Comparison of ENCODE assay signal across 14 cellular contexts in genomic region chr1:173002891-173003582, GRCh38. TPM values are rescaled to one million over a fixed set of nuclear protein-coding genes. Genes with fewer than 3 reads are reported as not detected.
DNase-seq lines count a peak whose midpoint lies in the region; ATAC-seq and TF ChIP-seq lines count a peak whose summit lies in the region.
"Had no signal": no experiment of that assay in that cellular context is flagged by ENCODE, and none has a peak within 500 bp of the region (broad histone marks: within the 10 kb centered on the region; RNA-seq: fewer than 3 reads in every experiment).

No MANE protein-coding gene starts in this region.

- CTCF ChIA-PET in AG04449 (lab: Yijun Ruan, JAX): no interaction called here

- no peak for ATAC-seq in GM23338
- ATAC-seq: stimulated activated naive CD8-positive, alpha-beta T cell treated with anti-CD3 and anti-CD28 coated beads, Interleukin-15, amount 100 ng/mL, for 72 hours had no signal

- no peaks in the 10 kb centered on the region for H3K4me1 ChIP-seq in GM23338 (ENCODE audit: insufficient read depth)

- no peaks in the 10 kb centered on the region for H4K20me1 ChIP-seq in GM23338 (replicated peaks; ENCODE audit: insufficient read depth)

- peaks cover 2% of the 10 kb centered on the region for H3K27me3 Mint-ChIP-seq in GM23338 (ENCODE audit: insufficient read depth, low read depth, poor library complexity)
- H3K27me3 Mint-ChIP-seq: stimulated activated naive CD8-positive, alpha-beta T cell treated with anti-CD3 and anti-CD28 coated beads, Interleukin-15, amount 100 ng/mL, for 72 hours had no signal

- peaks cover 26% of the 10 kb centered on the region for H3K9me3 Mint-ChIP-seq in GM23338

- H3K4me3 ChIP-seq in AG04449 (ENCODE audit: low read depth, low read length) (no peak overlapping the region), fibroblast of mammary gland (ENCODE audit: control insufficient read depth, low read depth, low read length) (no peak overlapping the region), GM23338 (no peak overlapping the region)

- H3K36me3 ChIP-seq in GM23338 (ENCODE audit: insufficient read depth): no peaks in the 10 kb centered on the region

- no peak overlapping the region for H3K4me2 ChIP-seq in GM23338

- TF ChIP-seq CTCF in AG04449 (IDR thresholded peaks at IDR 0.05; ENCODE audit: insufficient read depth, low read length, missing control alignments) (no peak), fibroblast of mammary gland (conservative IDR thresholded peaks at IDR 0.05; ENCODE audit: control insufficient read depth, insufficient read depth, low read depth, low read length) (no peak), GM23338 (conservative IDR thresholded peaks at IDR 0.05; ENCODE audit: low read depth in 2 of 2) (no peak)

- no peak overlapping the region for H2AFZ ChIP-seq in GM23338

- POLR2A ChIA-PET in AG04449 (lab: Yijun Ruan, JAX): interaction anchor here (0.7 kb wide), 1 partner anchor 73 kb away, joined by 4 read pairs; no protein-coding TSS in a partner anchor

- H3K27me3 ChIP-seq in GM23338 (ENCODE audit: insufficient read depth): no peaks in the 10 kb centered on the region

- no peaks in the 10 kb centered on the region for H3F3A ChIP-seq in GM23338 (replicated peaks; ENCODE audit: low read depth)

- DNase-seq in AG04449 (ENCODE audit: low read depth, low spot score) (peak; percentile 40), H4 (ENCODE audit: low spot score) (peak; percentile 15), SK-MEL-5 (ENCODE audit: low read depth, low spot score) (peak; percentile 23), fibroblast of mammary gland (ENCODE audit: low read depth) (peak; percentile 96), NCI-H510A (lab: John Stamatoyannopoulos, UW) (no peak), GM23338 (ENCODE audit: low spot score) (no peak), ecto neural progenitor cell (ENCODE audit: low spot score) (no peak)
- no peak for DNase-seq in activated CD8-positive, alpha-beta memory T cell treated with anti-CD3 and anti-CD28 coated beads for 24 hours
- DNase-seq: activated CD4-positive, alpha-beta T cell treated with anti-CD3 and anti-CD28 coated beads for 48 hours; GF-D8; NCI-H1930; NK-92 treated with Interleukin-12 subunit alpha and Interleukin-12 subunit beta, amount 100 ng/mL, for 24 hours; stimulated activated naive CD8-positive, alpha-beta T cell treated with anti-CD3 and anti-CD28 coated beads, Interleukin-15, amount 100 ng/mL, for 72 hours had no signal

- peaks cover 4% of the 10 kb centered on the region; the same call in 1 of the 2 replicates for H3K9me2 ChIP-seq in GM23338 (ENCODE audit: insufficient read depth)

- H3K36me3 Mint-ChIP-seq in GM23338 (ENCODE audit: low read depth): 0 out of 3 replicates have a peak, but pooled peaks cover under 1% of the 10 kb centered on the region

- H3K79me2 ChIP-seq in GM23338 (replicated peaks; ENCODE audit: insufficient read depth): no peaks in the 10 kb centered on the region

- peaks cover 6% of the 10 kb centered on the region; the same call in 2 of the 3 replicates for H3K4me1 Mint-ChIP-seq in GM23338

- no peak overlapping the region for H3K27ac Mint-ChIP-seq in GM23338
- H3K27ac Mint-ChIP-seq: stimulated activated naive CD8-positive, alpha-beta T cell treated with anti-CD3 and anti-CD28 coated beads, Interleukin-15, amount 100 ng/mL, for 72 hours had no signal

- H3K27ac ChIP-seq in GM23338 (ENCODE audit: low read depth): no peak overlapping the region
- H3K27ac ChIP-seq: C4-2B had no signal

- in situ Hi-C loops in SK-MEL-5 (cut with HindIII; ENCODE audit: low pct_unique_long_range_greater_than_20kb, low sequenced_read_pairs): no loop called here

- H3K4me3 Mint-ChIP-seq in GM23338: no peak overlapping the region
- H3K4me3 Mint-ChIP-seq: stimulated activated naive CD8-positive, alpha-beta T cell treated with anti-CD3 and anti-CD28 coated beads, Interleukin-15, amount 100 ng/mL, for 72 hours had no signal

TF ChIP-seq in GM23338, 12 proteins besides CTCF, POLR2A, EP300 and RAD21:
- TF ChIP-seq NANOG (IDR thresholded peaks at IDR 0.05; ENCODE audit: borderline replicate concordance): no peak
- no peak for TF ChIP-seq ZNF331 (CRISPR knock-in tag; IDR thresholded peaks at IDR 0.05; ENCODE audit: low read depth)
- no peak for TF ChIP-seq EZH2phosphoT487 (IDR thresholded peaks at IDR 0.05; ENCODE audit: unreplicated experiment)
- no peak for TF ChIP-seq STAT1 (IDR thresholded peaks at IDR 0.05; ENCODE audit: unreplicated experiment)
- no peak for TF ChIP-seq ZNF114 (CRISPR knock-in tag; IDR thresholded peaks at IDR 0.05)
- no peak for TF ChIP-seq ETS1 (IDR thresholded peaks at IDR 0.05)
- no peak for TF ChIP-seq CREB1 (CRISPR knock-in tag; IDR thresholded peaks at IDR 0.05; ENCODE audit: low read depth)

RNA-seq across cellular contexts. Expression of gene TNFSF18, which starts 47.7 kb away (rescaled TPM):
- 0.29 and 0.79 TPM in 2 replicates for total RNA-seq in H4 (2014; rRNA removed; shearing (Covaris generic))
- total RNA-seq in SK-MEL-5 (2014; rRNA removed; shearing (Covaris generic)): not detected in 2 replicates
- not detected in 2 replicates for polyA plus RNA-seq in SK-MEL-5 (2015; cell fraction: cytosol; rRNA removed)
- polyA plus RNA-seq in SK-MEL-5 (2015; cell fraction: nucleus; rRNA removed): not detected in 2 replicates
- not detected in 2 replicates for total RNA-seq in GM23338 (2014; rRNA removed; shearing (Covaris generic))
- polyA plus RNA-seq in GM23338 (2016; fragmentation: Nextera tagmentation; extraction: Ambion mirVana): not detected in 2 replicates

Comparison
In these comparisons a context has a peak if more than half of its experiments do, and no peak if none do; other contexts are left out.
1. DNase-seq: peak in AG04449 (single experiment), H4 (single experiment), SK-MEL-5 (single experiment) and fibroblast of mammary gland (single experiment); none in NCI-H510A (single experiment), activated CD8-positive, alpha-beta memory T cell treated with anti-CD3 and anti-CD28 coated beads for 24 hours (single experiment), GM23338 (single experiment) and ecto neural progenitor cell (single experiment).